Comparison of ENCODE assay signal across 8 cellular contexts in genomic region chr12:54033980-54034783, GRCh38. TPM values are rescaled to one million over a fixed set of nuclear protein-coding genes. Genes with fewer than 3 reads are reported as not detected.
A peak's percentile ranks its signal among the peaks of the same experiment; 100 is the strongest.
DNase-seq lines count a peak whose midpoint lies in the region; ATAC-seq, FAIRE-seq and TF ChIP-seq lines count a peak whose summit lies in the region.
"Had no signal": no experiment of that assay in that cellular context is flagged by ENCODE, and none has a peak within 500 bp of the region (broad histone marks: within the 10 kb centered on the region; RNA-seq: fewer than 3 reads in every experiment).

No MANE protein-coding gene starts in this region.

- DNase-seq in AG10803 (ENCODE audit: low read depth) (peak; percentile 91), lower lobe of right lung (no peak), DMS114 treated with DMSO at 0.1 percent for 48 hours (lab: John Stamatoyannopoulos, UW; ENCODE audit: unreplicated experiment) (no peak), GM13976 (ENCODE audit: low spot score) (no peak), urothelium cell line (ENCODE audit: low spot score) (no peak)
- DNase-seq: NCI-H524 treated with DMSO at 0.1 percent for 48 hours; stimulated activated naive CD4-positive, alpha-beta T cell treated with Interleukin-2 at 50 U/mL for 16 hours had no signal

- in situ Hi-C loops in GM13976 (cut with MboI; ENCODE audit: low sequenced_read_pairs, unreplicated experiment): no loop called here

- H3K4me1 ChIP-seq in lower lobe of right lung: peaks cover 13% of the 10 kb centered on the region

- no peaks in the 10 kb centered on the region for H3K36me3 ChIP-seq in lower lobe of right lung

- TF ChIP-seq CTCF in AG10803 (conservative IDR thresholded peaks at IDR 0.05; ENCODE audit: low read length) (no peak), lower lobe of right lung (IDR thresholded peaks at IDR 0.05) (no peak), GM13976 (IDR thresholded peaks at IDR 0.05; ENCODE audit: borderline replicate concordance, control extremely low read depth, extremely low read depth, insufficient read depth, missing control alignments) (no peak)

- intact Hi-C loops in lower lobe of right lung (cut with DNase I): no loop called here

- ATAC-seq in SK-N-SH treated with all-trans-retinoic acid at 6 μM for 48 hours (peak; percentile 60), lower lobe of right lung (peak in 1 of 2 donors; percentile 25)

- H3K27me3 ChIP-seq in lower lobe of right lung (ENCODE audit: low read depth): peaks cover 98% of the 10 kb centered on the region

- H3K4me3 ChIP-seq in AG10803 (ENCODE audit: low read length): peak overlapping the region; percentile 56
- H3K4me3 ChIP-seq in lower lobe of right lung: peak overlapping the region; percentile 37

- no peaks in the 10 kb centered on the region for H3K9me3 ChIP-seq in lower lobe of right lung

- no peak for FAIRE-seq in urothelium cell line (lab: Jason Lieb, UNC)

- H3K27ac ChIP-seq in lower lobe of right lung: no peak overlapping the region

TF ChIP-seq in SK-N-SH treated with all-trans-retinoic acid at 6 μM for 48 hours, 23 proteins besides CTCF, POLR2A, EP300 and RAD21:
- TF ChIP-seq ESRRG (CRISPR knock-in tag; IDR thresholded peaks at IDR 0.05): no peak
- no peak for TF ChIP-seq ZFP3 (CRISPR knock-in tag; IDR thresholded peaks at IDR 0.05)
- TF ChIP-seq SNAI2 (CRISPR knock-in tag; IDR thresholded peaks at IDR 0.05): no peak
- no peak for TF ChIP-seq PATZ1 (CRISPR knock-in tag; IDR thresholded peaks at IDR 0.05; ENCODE audit: borderline replicate concordance)
- TF ChIP-seq RARB (CRISPR knock-in tag; IDR thresholded peaks at IDR 0.05): no peak
- TF ChIP-seq POU6F1 (CRISPR knock-in tag; IDR thresholded peaks at IDR 0.05; ENCODE audit: borderline replicate concordance, low read depth): no peak
- TF ChIP-seq TSHZ2 (CRISPR knock-in tag; IDR thresholded peaks at IDR 0.05): no peak
TF ChIP-seq in SK-N-SH treated with all-trans-retinoic acid at 6 μM for 48 hours: peak in this region for 0.

RNA-seq across cellular contexts. Expression of gene HOXC5, which starts 1.3 kb away (rescaled TPM):
- total RNA-seq in lower lobe of right lung: not detected

RNA-seq across cellular contexts. Expression of gene HOXC6, which starts 5.9 kb away (rescaled TPM):
- 0.50 TPM for total RNA-seq in lower lobe of right lung

RNA-seq across cellular contexts. Expression of gene HOXC4, which starts 19.5 kb away (rescaled TPM):
- 0.47 TPM for total RNA-seq in lower lobe of right lung

RNA-seq across cellular contexts. Expression of gene HOXC8, which starts 25.4 kb away (rescaled TPM):
- total RNA-seq in lower lobe of right lung: not detected

RNA-seq across cellular contexts. Expression of gene HOXC9, which starts 34.2 kb away (rescaled TPM):
- total RNA-seq in lower lobe of right lung: not detected
